Comparison of ENCODE assay signal across 13 cellular contexts in the genomic region with DNA sequence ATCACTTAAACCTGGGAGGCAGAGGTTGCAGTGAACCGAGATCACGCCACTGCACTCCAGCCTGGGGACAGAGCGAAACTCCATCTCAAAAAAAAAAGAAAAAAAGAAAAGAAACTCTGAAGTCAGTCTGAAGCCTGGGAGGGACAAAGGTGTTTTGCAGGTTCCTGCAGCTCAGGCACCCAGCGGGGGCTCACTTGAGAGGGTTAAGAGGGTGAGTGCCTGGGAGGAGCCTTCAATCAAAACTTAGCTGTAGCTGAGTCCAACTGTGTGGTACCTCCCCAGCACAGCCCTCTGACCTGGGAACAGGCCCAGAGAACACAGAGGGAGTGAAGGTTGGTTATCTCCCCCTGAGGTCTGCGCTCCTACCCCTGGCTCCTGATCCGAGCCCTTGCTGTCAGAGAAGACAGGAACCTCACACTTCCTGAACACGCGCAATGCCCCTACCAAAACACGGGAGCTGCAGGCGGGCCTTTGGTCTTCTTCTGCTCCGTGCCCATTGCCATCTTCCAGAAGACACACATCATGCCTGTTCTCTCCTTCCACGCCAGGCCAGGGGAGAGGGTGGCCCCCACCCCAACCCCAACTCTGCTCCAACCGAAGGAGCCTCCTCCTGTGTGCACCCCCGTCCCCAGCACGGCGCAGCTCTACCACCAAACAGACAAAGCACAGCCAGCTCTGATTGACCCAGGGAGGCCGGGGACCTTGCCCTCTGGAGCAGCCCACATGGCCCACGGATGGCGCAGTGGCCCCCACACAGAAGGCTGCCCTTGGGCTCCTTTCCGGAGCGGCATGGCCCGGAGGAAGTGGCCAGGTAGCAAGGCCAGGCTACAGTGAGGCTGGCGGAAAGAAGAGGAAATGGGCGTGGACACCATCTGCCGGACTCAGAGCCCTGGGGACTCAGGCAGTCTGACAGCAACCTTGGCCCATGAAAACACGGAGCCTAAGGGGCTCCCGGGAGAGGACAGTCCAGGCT. TPM values are rescaled to one million over a fixed set of nuclear protein-coding genes. Genes with fewer than 3 reads are reported as not detected.
A peak's percentile ranks its signal among the peaks of the same experiment; 100 is the strongest.
DNase-seq lines count a peak whose midpoint lies in the region; ATAC-seq and TF ChIP-seq lines count a peak whose summit lies in the region.
"Had no signal": no experiment of that assay in that cellular context is flagged by ENCODE, and none has a peak within 500 bp of the region (broad histone marks: within the 10 kb centered on the region; RNA-seq: fewer than 3 reads in every experiment).

No MANE protein-coding gene starts in this region.

- peak overlapping the region; percentile 50 for H3K27ac Mint-ChIP-seq in activated naive CD4-positive, alpha-beta T cell treated with anti-CD3 and anti-CD28 coated beads for 36 hours
- no peak overlapping the region for H3K27ac Mint-ChIP-seq in activated naive CD4-positive, alpha-beta T cell treated with anti-CD3 and anti-CD28 coated beads, Interleukin-2, amount 50 U/mL, for 72 hours
- H3K27ac Mint-ChIP-seq in T-cell, result peak overlapping the region; percentile 86 to 88
- peak overlapping the region; percentile 90 to 96 for H3K27ac Mint-ChIP-seq in stimulated activated naive CD8-positive, alpha-beta T cell treated with anti-CD3 and anti-CD28 coated beads, Interleukin-15, amount 100 ng/mL, for 72 hours
- H3K27ac Mint-ChIP-seq: activated B cell treated with CpG ODN at 0.5 μM for 24 hours had no signal

- H3K4me1 Mint-ChIP-seq in activated naive CD4-positive, alpha-beta T cell treated with anti-CD3 and anti-CD28 coated beads for 36 hours (ENCODE audit: low read depth), result peaks cover 14% of the 10 kb centered on the region
- H3K4me1 Mint-ChIP-seq in T-cell, result peaks cover 18 to 37% (median 21%) of the 10 kb centered on the region in 3 donors
- peaks cover 28% of the 10 kb centered on the region for H3K4me1 Mint-ChIP-seq in stimulated activated naive CD8-positive, alpha-beta T cell treated with anti-CD3 and anti-CD28 coated beads, Interleukin-15, amount 100 ng/mL, for 72 hours

- TF ChIP-seq POLR2A in transverse colon (IDR thresholded peaks at IDR 0.05), result no peak

- H3K4me3 Mint-ChIP-seq in activated naive CD4-positive, alpha-beta T cell treated with anti-CD3 and anti-CD28 coated beads for 36 hours, result peak overlapping the region; percentile 38
- peak overlapping the region; percentile 64 to 80 (median 68) for H3K4me3 Mint-ChIP-seq in T-cell
- peak overlapping the region; percentile 56 to 85 for H3K4me3 Mint-ChIP-seq in stimulated activated naive CD8-positive, alpha-beta T cell treated with anti-CD3 and anti-CD28 coated beads, Interleukin-15, amount 100 ng/mL, for 72 hours
- H3K4me3 Mint-ChIP-seq: activated B cell treated with CpG ODN at 0.5 μM for 24 hours had no signal

- TF ChIP-seq CTCF in heart right ventricle (IDR thresholded peaks at IDR 0.05) (peak in 1 of 9 donors; percentile 21), transverse colon (IDR thresholded peaks at IDR 0.05) (no peak)

- DNase-seq in activated naive CD4-positive, alpha-beta T cell treated with anti-CD3 and anti-CD28 coated beads for 36 hours, result no peak
- DNase-seq in activated naive CD4-positive, alpha-beta T cell treated with anti-CD3 and anti-CD28 coated beads, Interleukin-2, amount 50 U/mL, for 72 hours (ENCODE audit: low spot score in 2 of 2), result no peak
- DNase-seq in T-cell, result peak in 2 of 34 experiments; percentile 23 to 53
- DNase-seq in heart right ventricle, result no peak
- peak in 1 of 2 donors; percentile 47 for DNase-seq in stimulated activated naive CD8-positive, alpha-beta T cell treated with anti-CD3 and anti-CD28 coated beads, Interleukin-15, amount 100 ng/mL, for 72 hours
- DNase-seq in NCI-H2029 treated with DMSO at 0.1 percent for 48 hours (lab: John Stamatoyannopoulos, UW), result no peak
- no peak for DNase-seq in NCI-H187 (lab: John Stamatoyannopoulos, UW)
- DNase-seq in transverse colon, result no peak
- DNase-seq: activated B cell treated with CpG ODN at 0.5 μM for 24 hours, hypothalamus, sigmoid colon, uterus had no signal

- 43 to 51% methylated on average over 27 of the region's 27 CpGs for WGBS in heart right ventricle, 2 donors
- 59 to 100% methylated on average over 1 to 25 of the region's 27 CpGs for WGBS in transverse colon (ENCODE audit: low coverage in 1 of 2), 2 donors

- H3K4me1 ChIP-seq in heart right ventricle (peaks cover 0 to 15% (median 10%) of the 10 kb centered on the region in 9 donors), transverse colon (peaks cover 0 to 5% (median 0%) of the 10 kb centered on the region in 4 donors)
- H3K4me1 ChIP-seq: sigmoid colon, uterus had no signal

- ATAC-seq in activated naive CD4-positive, alpha-beta T cell treated with anti-CD3 and anti-CD28 coated beads, Interleukin-2, amount 50 U/mL, for 72 hours, result no peak
- ATAC-seq in T-cell (replicated peaks in 1 of 4) (peak in 2 of 4 experiments; percentile 83 to 93), heart right ventricle (peak; percentile 55 to 82 (median 64))
- peak; percentile 87 for ATAC-seq in stimulated activated naive CD8-positive, alpha-beta T cell treated with anti-CD3 and anti-CD28 coated beads, Interleukin-15, amount 100 ng/mL, for 72 hours

- H3K4me3 ChIP-seq in heart right ventricle (no peak overlapping the region), transverse colon (no peak overlapping the region)
- H3K4me3 ChIP-seq: sigmoid colon, uterus had no signal

- TF ChIP-seq EP300 in transverse colon (IDR thresholded peaks at IDR 0.05; ENCODE audit: low read depth), result no peak

- H3K9me3 Mint-ChIP-seq in activated naive CD4-positive, alpha-beta T cell treated with anti-CD3 and anti-CD28 coated beads for 36 hours, result no peaks in the 10 kb centered on the region
- peaks cover 0 to 4% of the 10 kb centered on the region in 2 donors for H3K9me3 Mint-ChIP-seq in activated naive CD4-positive, alpha-beta T cell treated with anti-CD3 and anti-CD28 coated beads, Interleukin-2, amount 50 U/mL, for 72 hours
- H3K9me3 Mint-ChIP-seq in T-cell, result no peaks in the 10 kb centered on the region
- peaks cover 0 to 7% of the 10 kb centered on the region in 2 donors for H3K9me3 Mint-ChIP-seq in stimulated activated naive CD8-positive, alpha-beta T cell treated with anti-CD3 and anti-CD28 coated beads, Interleukin-15, amount 100 ng/mL, for 72 hours
- H3K9me3 Mint-ChIP-seq: activated B cell treated with CpG ODN at 0.5 μM for 24 hours had no signal

- peaks cover 5% of the 10 kb centered on the region for H3K27me3 Mint-ChIP-seq in activated naive CD4-positive, alpha-beta T cell treated with anti-CD3 and anti-CD28 coated beads for 36 hours (ENCODE audit: low read depth)
- peaks cover 0 to 6% of the 10 kb centered on the region in 2 donors for H3K27me3 Mint-ChIP-seq in T-cell
- H3K27me3 Mint-ChIP-seq in stimulated activated naive CD8-positive, alpha-beta T cell treated with anti-CD3 and anti-CD28 coated beads, Interleukin-15, amount 100 ng/mL, for 72 hours, result peaks cover 52% of the 10 kb centered on the region

- H3K9me3 ChIP-seq in heart right ventricle (peaks cover 0 to 3% (median 0%) of the 10 kb centered on the region in 11 donors), transverse colon (no peaks in the 10 kb centered on the region)
- H3K9me3 ChIP-seq: sigmoid colon, uterus had no signal

- in situ Hi-C loops in transverse colon (cut with MboI; ENCODE audit: low pct_ligation_motif_present in 1 of 4, low pct_unique_long_range_greater_than_20kb in 1 of 4, low sequenced_read_pairs in 3 of 4), result loop anchor here in 1 of 4 donors (25.0 kb wide), 1 partner anchor 113 kb away; no protein-coding TSS in a partner anchor

- intact Hi-C loops in activated naive CD4-positive, alpha-beta T cell treated with anti-CD3 and anti-CD28 coated beads for 36 hours (cut with micrococcal nuclease), result no loop called here
- intact Hi-C loops in heart right ventricle (cut with DNase I), result loop anchor here in 1 of 10 donors (10.0 kb wide), 1 partner anchor 105 kb away; no protein-coding TSS in a partner anchor
- intact Hi-C loops in transverse colon (cut with DNase I; ENCODE audit: low total_unique reads), result no loop called here

- POLR2A ChIA-PET in T-cell (lab: Charles Lee), result no interaction called here

- no peaks in the 10 kb centered on the region for H3K36me3 Mint-ChIP-seq in activated naive CD4-positive, alpha-beta T cell treated with anti-CD3 and anti-CD28 coated beads for 36 hours (ENCODE audit: low read depth)
- peaks cover 0 to 8% of the 10 kb centered on the region in 2 donors for H3K36me3 Mint-ChIP-seq in activated naive CD4-positive, alpha-beta T cell treated with anti-CD3 and anti-CD28 coated beads, Interleukin-2, amount 50 U/mL, for 72 hours
- H3K36me3 Mint-ChIP-seq in T-cell, result no peaks in the 10 kb centered on the region

- H3K27me3 ChIP-seq in heart right ventricle (peaks cover 0 to 63% (median 31%) of the 10 kb centered on the region in 7 donors), transverse colon (peaks cover 31% of the 10 kb centered on the region)
- H3K27me3 ChIP-seq: uterus had no signal

- no peaks in the 10 kb centered on the region for H3K36me3 ChIP-seq in heart right ventricle
- no peaks in the 10 kb centered on the region for H3K36me3 ChIP-seq in transverse colon
- H3K36me3 ChIP-seq: sigmoid colon, uterus had no signal

- H3K27ac ChIP-seq in heart right ventricle (no peak overlapping the region), transverse colon (no peak overlapping the region)
- H3K27ac ChIP-seq: KMS-11, sigmoid colon, uterus had no signal

- CTCF ChIA-PET in activated naive CD4-positive, alpha-beta T cell treated with anti-CD3 and anti-CD28 coated beads for 36 hours (lab: Charles Lee), result interaction anchor here (0.6 kb wide), 1 partner anchor 213 kb away, joined by 4 read pairs; no protein-coding TSS in a partner anchor
- CTCF ChIA-PET in T-cell (lab: Charles Lee), result interaction anchor here in 1 of 2 donors (0.5 to 1.4 kb wide), 2 partner anchors 20 to 657 kb away, joined by 3 to 6 read pairs; partner anchors contain the start of gene ZC3H18

RNA-seq across cellular contexts. Expression of gene ZC3H18, which starts 20.2 kb away (rescaled TPM):
- 10 to 100 TPM; 55.8 to 58.5 TPM for total RNA-seq in activated naive CD4-positive, alpha-beta T cell treated with anti-CD3 and anti-CD28 coated beads for 36 hours
- 10 to 100 TPM; 70.3 to 71.9 TPM for total RNA-seq in activated naive CD4-positive, alpha-beta T cell treated with anti-CD3 and anti-CD28 coated beads, Interleukin-2, amount 50 U/mL, for 72 hours
- total RNA-seq in T-cell (100 to 1,000 TPM in 2 of 5 donors, 10 to 100 TPM in 3; 87.0 to 111 (median 91.5) TPM), heart right ventricle (10 to 100 TPM; 18.3 to 28.7 (median 22.0) TPM), transverse colon (10 to 100 TPM; 17.9 to 50.5 (median 25.5) TPM)
- polyA plus RNA-seq in heart right ventricle, result 10 to 100 TPM; 18.4 to 22.7 TPM

Comparison
In these comparisons a context has a peak if more than half of its experiments do, and no peak if none do; other contexts are left out.
1. H3K27ac Mint-ChIP-seq: peak in activated naive CD4-positive, alpha-beta T cell treated with anti-CD3 and anti-CD28 coated beads for 36 hours (single experiment), T-cell (2 of 2) and stimulated activated naive CD8-positive, alpha-beta T cell treated with anti-CD3 and anti-CD28 coated beads, Interleukin-15, amount 100 ng/mL, for 72 hours (2 of 2); none in activated naive CD4-positive, alpha-beta T cell treated with anti-CD3 and anti-CD28 coated beads, Interleukin-2, amount 50 U/mL, for 72 hours (0 of 2).
2. ATAC-seq: peak in heart right ventricle (8 of 8) and stimulated activated naive CD8-positive, alpha-beta T cell treated with anti-CD3 and anti-CD28 coated beads, Interleukin-15, amount 100 ng/mL, for 72 hours (single experiment); none in activated naive CD4-positive, alpha-beta T cell treated with anti-CD3 and anti-CD28 coated beads, Interleukin-2, amount 50 U/mL, for 72 hours (0 of 2).
3. Peak in every context shown above with its lines, with median percentiles within 50 percentile points of each other: H3K4me3 Mint-ChIP-seq.